ENCODE assay signal across 9 cellular contexts in genomic region chr7:143408247-143408685, GRCh38. TPM values are rescaled to one million over a fixed set of nuclear protein-coding genes. Genes with fewer than 3 reads are reported as not detected.
DNase-seq lines count a peak whose midpoint lies in the region; ATAC-seq and TF ChIP-seq lines count a peak whose summit lies in the region.
"Had no signal": no experiment of that assay in that cellular context is flagged by ENCODE, and none has a peak within 500 bp of the region (broad histone marks: within the 10 kb centered on the region; RNA-seq: fewer than 3 reads in every experiment).

No MANE protein-coding gene starts in this region.

- H3K9me3 Mint-ChIP-seq in CD8-positive, alpha-beta memory T cell = no peaks in the 10 kb centered on the region

- H3K27me3 ChIP-seq in CD8-positive, alpha-beta memory T cell (ENCODE audit: insufficient read depth, low read length, poor library complexity, severe bottlenecking) = no peaks in the 10 kb centered on the region
- peaks cover 15% of the 10 kb centered on the region; the same call in 1 of the 2 replicates for H3K27me3 ChIP-seq in Panc1 (ENCODE audit: control insufficient read depth, insufficient read depth, low read length)
- no peaks in the 10 kb centered on the region for H3K27me3 ChIP-seq in foreskin keratinocyte
- H3K27me3 ChIP-seq in neuronal stem cell (ENCODE audit: control insufficient read depth in 3 of 3, insufficient read depth in 3 of 3, low read depth in 1 of 3, low read length in 3 of 3) = peaks cover 0 to 11% (median 0%) of the 10 kb centered on the region in 3 experiments

- H3K4me3 ChIP-seq in CD8-positive, alpha-beta memory T cell (ENCODE audit: low read length) = peak overlapping the region; percentile 81
- H3K4me3 ChIP-seq in Panc1 (ENCODE audit: low read depth in 2 of 2, low read length in 2 of 2) = no peak overlapping the region
- peak overlapping the region in 1 of 2 donors; percentile 35 for H3K4me3 ChIP-seq in neuronal stem cell (ENCODE audit: low read length in 2 of 2)

- peak overlapping the region; percentile 60 for H3K18ac ChIP-seq in neuronal stem cell (ENCODE audit: low read length)

- peak overlapping the region; percentile 76 to 97 (median 89) for H3K4me3 Mint-ChIP-seq in CD8-positive, alpha-beta memory T cell

- no peak overlapping the region for H3K14ac ChIP-seq in neuronal stem cell (ENCODE audit: low read length)

- H2AK5ac ChIP-seq in neuronal stem cell (ENCODE audit: low read depth, low read length) = no peak overlapping the region

- peaks cover 45 to 67% (median 60%) of the 10 kb centered on the region in 3 donors for H3K4me1 Mint-ChIP-seq in CD8-positive, alpha-beta memory T cell

- no peak overlapping the region for H2BK5ac ChIP-seq in neuronal stem cell (ENCODE audit: low read length)

- H3K27ac ChIP-seq in CD8-positive, alpha-beta memory T cell (ENCODE audit: low read depth, low read length) = no peak overlapping the region
- H3K27ac ChIP-seq in Panc1 (ENCODE audit: low read length) = no peak overlapping the region
- no peak overlapping the region for H3K27ac ChIP-seq in foreskin keratinocyte
- no peak overlapping the region for H3K27ac ChIP-seq in neuronal stem cell (replicated peaks; ENCODE audit: low read length)

- CTCF ChIA-PET in CD8-positive, alpha-beta memory T cell (lab: Charles Lee) = interaction anchor here (0.9 to 4.6 kb wide), 22 partner anchors 9 to 193 kb away, joined by 3 to 45 read pairs (median 6); no protein-coding TSS in a partner anchor
- CTCF ChIA-PET in Panc1 (lab: Charles Lee) = no interaction called here

- no peaks in the 10 kb centered on the region for H3K36me3 ChIP-seq in CD8-positive, alpha-beta memory T cell (ENCODE audit: insufficient read depth, low read length)
- H3K36me3 ChIP-seq in Panc1 (ENCODE audit: control insufficient read depth, insufficient read depth, low read length) (peaks cover 4% of the 10 kb centered on the region; the same call in 1 of the 2 replicates), neuronal stem cell (replicated peaks in 1 of 2; ENCODE audit: control insufficient read depth in 2 of 2, insufficient read depth in 2 of 2, low read length in 2 of 2) (no peaks in the 10 kb centered on the region)

- no TSS peak for BruUV-seq in Panc1 (replicated peaks; lab: Mats Ljungman, UMichigan)

- in situ Hi-C loops in Panc1 (cut with HindIII; ENCODE audit: low pct_unique_long_range_greater_than_20kb, low sequenced_read_pairs) = no loop called here

- no peak overlapping the region for H2BK12ac ChIP-seq in neuronal stem cell (ENCODE audit: low read length)

- peaks cover 57% of the 10 kb centered on the region for H3K4me1 ChIP-seq in CD8-positive, alpha-beta memory T cell (ENCODE audit: insufficient read depth, low read length)
- H3K4me1 ChIP-seq in Panc1 (ENCODE audit: control insufficient read depth, insufficient read depth, low read length) (peaks cover 3% of the 10 kb centered on the region; the same call in 1 of the 2 replicates), foreskin keratinocyte (peaks cover 3% of the 10 kb centered on the region), neuronal stem cell (ENCODE audit: control insufficient read depth in 2 of 2, insufficient read depth in 1 of 2, low read depth in 1 of 2, low read length in 2 of 2) (peaks cover 11 to 16% of the 10 kb centered on the region in 2 donors)

- H3K79me1 ChIP-seq in neuronal stem cell (ENCODE audit: low read depth, low read length) = no peaks in the 10 kb centered on the region

- DNase-seq in CD8-positive, alpha-beta memory T cell = no peak
- DNase-seq in Panc1 (ENCODE audit: low read depth, low spot score) (no peak), foreskin keratinocyte (no peak), neuronal stem cell (ENCODE audit: low spot score) (no peak), erythroblast (lab: John Stamatoyannopoulos, UW) (no peak), HuH-7.5 (ENCODE audit: low spot score) (no peak)
- DNase-seq in stimulated activated CD4-positive, alpha-beta T cell treated with anti-CD3 and anti-CD28 coated beads, Interleukin-2, amount 100 ng/mL, for 24 hours = no peak
- DNase-seq: amniotic stem cell had no signal

- TF ChIP-seq POLR2A in erythroblast (IDR thresholded peaks at IDR 0.05; ENCODE audit: low read length) = no peak

- POLR2A ChIA-PET in CD8-positive, alpha-beta memory T cell (lab: Charles Lee) = interaction anchor here (1.1 to 3.5 kb wide), 7 partner anchors 12 to 168 kb away, joined by 4 to 48 read pairs (median 7); partner anchors contain the start of gene ZYX
- POLR2A ChIA-PET in Panc1 (lab: Charles Lee) = no interaction called here

- ATAC-seq in Panc1 = peak; percentile 5; the same call in 1 of the 2 replicates
- ATAC-seq in foreskin keratinocyte = peak; percentile 16
- ATAC-seq in GM18502 (IDR thresholded peaks at IDR 0.05; ENCODE audit: poor library complexity, unreplicated experiment) = no peak

- no peak overlapping the region for H2BK120ac ChIP-seq in neuronal stem cell (ENCODE audit: low read depth, low read length)

- peak overlapping the region; percentile 63 for H3K4me2 ChIP-seq in neuronal stem cell (ENCODE audit: insufficient read depth, low read length, poor library complexity, severe bottlenecking)

- no peaks in the 10 kb centered on the region for H3K9me3 ChIP-seq in CD8-positive, alpha-beta memory T cell (ENCODE audit: low read length)
- H3K9me3 ChIP-seq in Panc1 (ENCODE audit: control insufficient read depth, insufficient read depth, low read depth, low read length) (no peaks in the 10 kb centered on the region), neuronal stem cell (replicated peaks in 1 of 2; ENCODE audit: control insufficient read depth in 2 of 2, insufficient read depth in 1 of 2, low read depth in 1 of 2, low read length in 2 of 2) (no peaks in the 10 kb centered on the region)

- H2AFZ ChIP-seq in neuronal stem cell (ENCODE audit: low read length) = no peak overlapping the region

- no peak overlapping the region for H4K8ac ChIP-seq in neuronal stem cell (ENCODE audit: low read depth, low read length)

- no peak overlapping the region for H3K4ac ChIP-seq in neuronal stem cell (ENCODE audit: low read length)

- TF ChIP-seq CTCF in Panc1 (IDR thresholded peaks at IDR 0.05) (no peak), foreskin keratinocyte (conservative IDR thresholded peaks at IDR 0.05) (no peak)

- H2BK15ac ChIP-seq in neuronal stem cell (ENCODE audit: low read length) = no peak overlapping the region

- peaks cover 0 to 6% (median 0%) of the 10 kb centered on the region in 3 donors for H3K36me3 Mint-ChIP-seq in CD8-positive, alpha-beta memory T cell

- no peak overlapping the region for H3K9ac ChIP-seq in neuronal stem cell (ENCODE audit: low read depth, low read length, poor library complexity)

- intact Hi-C loops in Panc1 (cut with micrococcal nuclease; ENCODE audit: unreplicated experiment) = no loop called here

- peak overlapping the region in 6 of 8 donors; percentile 68 to 99 (median 96) for H3K27ac Mint-ChIP-seq in CD8-positive, alpha-beta memory T cell

- peaks cover 5 to 21% of the 10 kb centered on the region in 2 donors for H3K27me3 Mint-ChIP-seq in CD8-positive, alpha-beta memory T cell

- H4K91ac ChIP-seq in neuronal stem cell (ENCODE audit: low read depth, low read length, poor library complexity) = no peak overlapping the region

- no CpG with 5 or more reads among the region's 20 CpGs for WGBS in neuronal stem cell (ENCODE audit: extremely low coverage in 2 of 2, insufficient read length in 2 of 2, insufficient replicate concordance in 1 of 2), 2 donors

- no peak overlapping the region for H3K23ac ChIP-seq in neuronal stem cell (ENCODE audit: low read depth, low read length, poor library complexity)

RNA-seq across cellular contexts. Expression of gene EPHA1, which starts 0.4 kb away (rescaled TPM):
- total RNA-seq in CD8-positive, alpha-beta memory T cell = 1 to 10 TPM; 2.8 to 3.1 TPM
- polyA plus RNA-seq in CD8-positive, alpha-beta memory T cell = 4.6 TPM
- total RNA-seq in Panc1 (2021; ENCODE audit: unreplicated experiment) (0.39 TPM), foreskin keratinocyte (35.0 and 38.9 TPM in 2 replicates)
- 1.4 TPM for polyA plus RNA-seq in Panc1 (2012; ENCODE audit: insufficient read length)
- 20.1 and 22.3 TPM in 2 replicates for polyA plus RNA-seq in foreskin keratinocyte
- polyA plus RNA-seq in neuronal stem cell (2013, experiment 1 of 2) = 0.24 TPM
- polyA plus RNA-seq in neuronal stem cell (2013, experiment 2 of 2) = 0.15 TPM

RNA-seq across cellular contexts. Expression of gene ZYX, which starts 27.1 kb away (rescaled TPM):
- total RNA-seq in CD8-positive, alpha-beta memory T cell = 100 to 1,000 TPM; 101 to 104 TPM
- polyA plus RNA-seq in CD8-positive, alpha-beta memory T cell = 143 TPM
- total RNA-seq in Panc1 (2021; ENCODE audit: unreplicated experiment) (169 TPM), foreskin keratinocyte (126 and 140 TPM in 2 replicates)
- 257 TPM for polyA plus RNA-seq in Panc1 (2012; ENCODE audit: insufficient read length)
- 252 and 253 TPM in 2 replicates for polyA plus RNA-seq in foreskin keratinocyte
- polyA plus RNA-seq in neuronal stem cell (2013, experiment 1 of 2) = 85.0 TPM
- polyA plus RNA-seq in neuronal stem cell (2013, experiment 2 of 2) = 85.7 TPM

RNA-seq across cellular contexts. Expression of gene TAS2R60, which starts 35.0 kb away (rescaled TPM):
- total RNA-seq in CD8-positive, alpha-beta memory T cell = not detected
- not detected for polyA plus RNA-seq in CD8-positive, alpha-beta memory T cell
- total RNA-seq in Panc1 (2021; ENCODE audit: unreplicated experiment) (not detected), foreskin keratinocyte (not detected in 2 replicates)
- polyA plus RNA-seq in Panc1 (2012; ENCODE audit: insufficient read length) = not detected
- polyA plus RNA-seq in foreskin keratinocyte = not detected in 2 replicates
- polyA plus RNA-seq in neuronal stem cell (2013, experiment 1 of 2) = not detected
- polyA plus RNA-seq in neuronal stem cell (2013, experiment 2 of 2) = not detected

RNA-seq across cellular contexts. Expression of gene FAM131B, which starts 45.8 kb away (rescaled TPM):
- total RNA-seq in CD8-positive, alpha-beta memory T cell = 1 to 10 TPM; 2.4 to 2.8 TPM
- 1.6 TPM for polyA plus RNA-seq in CD8-positive, alpha-beta memory T cell
- total RNA-seq in Panc1 (2021; ENCODE audit: unreplicated experiment) = 1.5 TPM
- polyA plus RNA-seq in Panc1 (2012; ENCODE audit: insufficient read length) = 1.9 TPM
- 0.18 and 0.20 TPM in 2 replicates for total RNA-seq in foreskin keratinocyte
- 0.07 and 0.11 TPM in 2 replicates for polyA plus RNA-seq in foreskin keratinocyte
- 27.3 TPM for polyA plus RNA-seq in neuronal stem cell (2013, experiment 1 of 2)
- 26.2 TPM for polyA plus RNA-seq in neuronal stem cell (2013, experiment 2 of 2)
